In genomic region chr6:14059791-14060436, GRCh38 we compare ENCODE assay signal across 15 cellular contexts. TPM values are rescaled to one million over a fixed set of nuclear protein-coding genes. Genes with fewer than 3 reads are reported as not detected.
A peak's percentile ranks its signal among the peaks of the same experiment; 100 is the strongest.
DNase-seq lines count a peak whose midpoint lies in the region; ATAC-seq and TF ChIP-seq lines count a peak whose summit lies in the region.
"Had no signal": no experiment of that assay in that cellular context is flagged by ENCODE, and none has a peak within 500 bp of the region (broad histone marks: within the 10 kb centered on the region; RNA-seq: fewer than 3 reads in every experiment).

No MANE protein-coding gene starts in this region.

- no peaks in the 10 kb centered on the region for H4K20me1 ChIP-seq in HCT116 (ENCODE audit: insufficient read depth)
- no peaks in the 10 kb centered on the region for H4K20me1 ChIP-seq in osteoblast (ENCODE audit: insufficient read depth, low read length)

- no peak for DNase-seq in HCT116 (ENCODE audit: low read depth, low spot score)
- DNase-seq in NCI-H510A treated with DMSO at 0.1 percent for 48 hours (lab: John Stamatoyannopoulos, UW) = peak; percentile 64
- peak; percentile 83 for DNase-seq in cerebellar cortex (ENCODE audit: low spot score)
- peak; percentile 21 for DNase-seq in osteoblast (ENCODE audit: insufficient read length, low spot score, missing footprints)
- no peak for DNase-seq in KG1 (lab: John Stamatoyannopoulos, UW)
- no peak for DNase-seq in esophagus muscularis mucosa (ENCODE audit: extremely low spot score)
- DNase-seq in NCI-H2107 treated with DMSO at 0.1 percent for 48 hours (lab: John Stamatoyannopoulos, UW; ENCODE audit: unreplicated experiment) = no peak
- DNase-seq: activated CD4-positive, alpha-beta T cell treated with anti-CD3 and anti-CD28 coated beads for 36 hours; DND-41; naive B cell; stimulated activated CD4-positive, alpha-beta T cell treated with anti-CD3 and anti-CD28 coated beads, Interleukin-15, amount 100 ng/mL, for 24 hours; stimulated activated naive CD4-positive, alpha-beta T cell had no signal

- H3K36me3 ChIP-seq in HCT116 (ENCODE audit: control insufficient read depth in 1 of 2, insufficient read depth in 2 of 2, low read length in 2 of 2) (no peaks in the 10 kb centered on the region), osteoblast (ENCODE audit: insufficient read depth, low read length) (no peaks in the 10 kb centered on the region), esophagus muscularis mucosa (no peaks in the 10 kb centered on the region)

- H2AFZ ChIP-seq in HCT116 (ENCODE audit: low read depth, low read length, poor library complexity, severe bottlenecking) (no peak overlapping the region), osteoblast (ENCODE audit: low read length) (no peak overlapping the region)

- H3K4me3 ChIP-seq in HCT116 (replicated peaks in 1 of 2; ENCODE audit: low read depth in 1 of 2, low read length in 2 of 2) (no peak overlapping the region), osteoblast (ENCODE audit: insufficient read depth, low read length) (no peak overlapping the region), esophagus muscularis mucosa (no peak overlapping the region)

- WGBS in esophagus muscularis mucosa = 82% methylated on average over 10 of the region's 10 CpGs

- POLR2A ChIA-PET in HCT116 (lab: Charles Lee) = no interaction called here

- H3K27me3 ChIP-seq in HCT116 (ENCODE audit: insufficient read depth, low read length) (no peaks in the 10 kb centered on the region), osteoblast (ENCODE audit: insufficient read depth, low read length) (peaks cover 37% of the 10 kb centered on the region), esophagus muscularis mucosa (peaks cover 0 to 36% (median 0%) of the 10 kb centered on the region in 4 donors)

- no TSS peak for BruUV-seq in HCT116 (replicated peaks; lab: Mats Ljungman, UMichigan)

- H3K4me2 ChIP-seq in HCT116 (ENCODE audit: low read length) = no peak overlapping the region
- H3K4me2 ChIP-seq in osteoblast (ENCODE audit: insufficient read depth, low read length) = no peak overlapping the region
- H3K4me2 ChIP-seq: KMS-11 had no signal

- peaks cover 0 to 4% of the 10 kb centered on the region in 2 experiments; a peak in 2 of 4 replicates for H3K4me1 ChIP-seq in HCT116 (ENCODE audit: control insufficient read depth in 1 of 2, insufficient read depth in 2 of 2, low read length in 2 of 2)
- H3K4me1 ChIP-seq in osteoblast (ENCODE audit: insufficient read depth, low read length) = no peaks in the 10 kb centered on the region
- H3K4me1 ChIP-seq in esophagus muscularis mucosa = no peaks in the 10 kb centered on the region

- TF ChIP-seq EP300 in esophagus muscularis mucosa (IDR thresholded peaks at IDR 0.05) = no peak

- TF ChIP-seq CTCF in HCT116 (IDR thresholded peaks at IDR 0.05 in 2 of 3, conservative IDR thresholded peaks at IDR 0.05 in 1 of 3; ENCODE audit: borderline replicate concordance in 1 of 3, insufficient read depth in 1 of 3, low read depth in 2 of 3, low read length in 2 of 3) (no peak), osteoblast (IDR thresholded peaks at IDR 0.05; ENCODE audit: extremely low read depth, low read depth, low read length) (no peak), esophagus muscularis mucosa (IDR thresholded peaks at IDR 0.05) (no peak)

- no peak for TF ChIP-seq POLR2A in HCT116 (IDR thresholded peaks at IDR 0.05; ENCODE audit: borderline replicate concordance, extremely low read depth, insufficient read depth, insufficient read length)
- TF ChIP-seq POLR2A in esophagus muscularis mucosa (IDR thresholded peaks at IDR 0.05; ENCODE audit: low read depth) = no peak

- ATAC-seq in HCT116 (peak; percentile 32; the same call in 1 of the 2 replicates), HG03378 (IDR thresholded peaks at IDR 0.05; ENCODE audit: unreplicated experiment) (no peak)
- ATAC-seq: activated CD4-positive, alpha-beta T cell treated with anti-CD3 and anti-CD28 coated beads for 36 hours; Panc1 had no signal

- H3K9me2 ChIP-seq in HCT116 (ENCODE audit: insufficient read depth) = no peaks in the 10 kb centered on the region

- H3K9ac ChIP-seq in HCT116 (ENCODE audit: low read length) = no peak overlapping the region
- H3K9ac ChIP-seq: KMS-11 had no signal

- H3K9me3 ChIP-seq in HCT116 (ENCODE audit: control insufficient read depth in 1 of 2, insufficient read depth in 1 of 2, low read depth in 1 of 2, low read length in 2 of 2) (no peaks in the 10 kb centered on the region), osteoblast (ENCODE audit: low read depth, low read length) (peaks cover 2% of the 10 kb centered on the region), esophagus muscularis mucosa (peaks cover 0 to 4% (median 0%) of the 10 kb centered on the region in 4 donors)

- CTCF ChIA-PET in HCT116 (lab: Charles Lee) = interaction anchor here (0.8 to 1.0 kb wide), 2 partner anchors 13 to 147 kb away, joined by 3 to 4 read pairs; no protein-coding TSS in a partner anchor

- no peaks in the 10 kb centered on the region for H3K79me2 ChIP-seq in HCT116 (ENCODE audit: insufficient read depth, low read length)
- no peaks in the 10 kb centered on the region for H3K79me2 ChIP-seq in osteoblast (ENCODE audit: insufficient read depth, low read length)

- no peak for TF ChIP-seq RAD21 in HCT116 (IDR thresholded peaks at IDR 0.05; ENCODE audit: low read depth)

- no peak overlapping the region for H3K27ac ChIP-seq in HCT116 (ENCODE audit: low read depth, low read length)
- H3K27ac ChIP-seq in osteoblast (ENCODE audit: low read depth, low read length) = no peak overlapping the region
- no peak overlapping the region for H3K27ac ChIP-seq in esophagus muscularis mucosa (replicated peaks in 1 of 4)
- H3K27ac ChIP-seq: KMS-11 had no signal

- RAD21 ChIA-PET in HCT116 (lab: Charles Lee; ENCODE audit: low non-redundant PET in 1 of 2, low total read pairs in 2 of 2, uncharacterized antibody in 2 of 2, unreplicated experiment in 2 of 2) = no interaction called here

- intact Hi-C loops in HCT116 (cut with micrococcal nuclease) (no loop called here), esophagus muscularis mucosa (cut with DNase I) (no loop called here)

TF ChIP-seq in HCT116, 20 proteins besides CTCF, POLR2A, EP300 and RAD21 (continues in another document):
- no peak for TF ChIP-seq ELF1 (IDR thresholded peaks at IDR 0.05; ENCODE audit: borderline replicate concordance, low read depth)
- TF ChIP-seq SP1 (IDR thresholded peaks at IDR 0.05; ENCODE audit: low read depth) = no peak
- TF ChIP-seq REST (IDR thresholded peaks at IDR 0.05; ENCODE audit: low read depth) = no peak
- TF ChIP-seq YY1 (IDR thresholded peaks at IDR 0.05; ENCODE audit: extremely low read depth, insufficient replicate concordance, low read depth, low read length) = no peak
- TF ChIP-seq SRF (IDR thresholded peaks at IDR 0.05; ENCODE audit: low read depth) = no peak
- no peak for TF ChIP-seq EGR1 (IDR thresholded peaks at IDR 0.05; ENCODE audit: low read depth)
- TF ChIP-seq ZBTB33 (IDR thresholded peaks at IDR 0.05; ENCODE audit: extremely low read depth, insufficient replicate concordance, low read length) = no peak
- TF ChIP-seq ZNF274 (IDR thresholded peaks at IDR 0.05; ENCODE audit: low read depth, low read length) = no peak
- TF ChIP-seq CEBPB (IDR thresholded peaks at IDR 0.05; ENCODE audit: low read depth) = no peak
- TF ChIP-seq TCF7L2 (IDR thresholded peaks at IDR 0.05; ENCODE audit: borderline replicate concordance, extremely low read depth, insufficient read depth, insufficient read length) = no peak
- TF ChIP-seq FOSL1 (IDR thresholded peaks at IDR 0.05; ENCODE audit: low read depth) = no peak
- TF ChIP-seq JUND (IDR thresholded peaks at IDR 0.05) = no peak

RNA-seq across cellular contexts. Expression of gene CD83, which starts 57.7 kb away (rescaled TPM):
- total RNA-seq in HCT116 (2021; ENCODE audit: unreplicated experiment) (6.0 TPM), osteoblast (1.4 and 1.5 TPM in 2 replicates), esophagus muscularis mucosa (1 to 10 TPM; 1.2 to 4.3 (median 1.8) TPM)
- polyA plus RNA-seq in HCT116 (2012) = 2.4 and 3.0 TPM in 2 replicates

Comparison
In these comparisons a context has a peak if more than half of its experiments do, and no peak if none do; other contexts are left out.
1. DNase-seq: peak in NCI-H510A treated with DMSO at 0.1 percent for 48 hours (single experiment), cerebellar cortex (single experiment) and osteoblast (single experiment); none in HCT116 (single experiment), KG1 (single experiment), esophagus muscularis mucosa (single experiment) and NCI-H2107 treated with DMSO at 0.1 percent for 48 hours (single experiment).